ENCODE assay signal across 2 cellular contexts in genomic region chr15:63178034-63178433, GRCh38.
TF ChIP-seq lines count a peak whose summit lies in the region.

No MANE protein-coding gene starts in this region.

TF ChIP-seq in GM23338, 12 proteins besides CTCF, POLR2A, EP300 and RAD21:
- no peak for TF ChIP-seq JUNB (IDR thresholded peaks at IDR 0.05; ENCODE audit: unreplicated experiment)
- TF ChIP-seq REST (IDR thresholded peaks at IDR 0.05; ENCODE audit: unreplicated experiment) = no peak

TF ChIP-seq in endothelial cell of umbilical vein, 7 proteins besides CTCF, POLR2A, EP300 and RAD21:
- TF ChIP-seq MYC (IDR thresholded peaks at IDR 0.05; ENCODE audit: low read depth, low read length) = no peak
- TF ChIP-seq JUN (IDR thresholded peaks at IDR 0.05; ENCODE audit: borderline replicate concordance, insufficient read depth, insufficient read length, low read depth) = no peak
- no peak for TF ChIP-seq POLR2AphosphoS5 (IDR thresholded peaks at IDR 0.05; ENCODE audit: insufficient read depth, low read depth, low read length)
- TF ChIP-seq GATA2 (IDR thresholded peaks at IDR 0.05; ENCODE audit: insufficient read depth, insufficient read length, low read depth, low read length) = no peak
- no peak for TF ChIP-seq MAX (IDR thresholded peaks at IDR 0.05; ENCODE audit: insufficient read depth, insufficient read length)
- TF ChIP-seq FOS (IDR thresholded peaks at IDR 0.05; ENCODE audit: borderline replicate concordance, insufficient read depth, low read length) = no peak
- no peak for TF ChIP-seq EZH2 (IDR thresholded peaks at IDR 0.05; ENCODE audit: borderline replicate concordance, low read depth, low read length, severe bottlenecking)
